ENCODE assay signal across 1 cellular context in the genomic region with DNA sequence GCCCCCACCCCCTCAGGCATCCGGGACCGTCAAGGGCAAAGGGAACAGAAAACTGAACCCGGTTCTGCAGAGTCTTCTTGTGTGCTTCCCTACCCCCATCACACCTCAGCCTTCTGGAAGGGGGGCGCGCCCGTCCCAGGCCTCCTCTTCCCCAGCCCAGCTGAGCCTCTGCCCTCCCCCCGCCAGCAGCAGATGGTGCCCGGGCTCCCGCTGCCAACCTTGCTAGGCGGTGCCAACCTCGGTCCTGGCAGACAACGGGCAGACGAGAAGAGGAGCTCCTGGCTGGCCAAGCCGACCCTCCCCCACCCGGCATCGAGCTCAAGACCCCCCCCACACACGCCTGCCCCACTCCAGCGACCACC.
TF ChIP-seq lines count a peak whose summit lies in the region.

No MANE protein-coding gene starts in this region.

TF ChIP-seq in WTC11, 78 proteins besides CTCF, POLR2A, EP300 and RAD21 (continued from another document):
- TF ChIP-seq, protein P1, sequence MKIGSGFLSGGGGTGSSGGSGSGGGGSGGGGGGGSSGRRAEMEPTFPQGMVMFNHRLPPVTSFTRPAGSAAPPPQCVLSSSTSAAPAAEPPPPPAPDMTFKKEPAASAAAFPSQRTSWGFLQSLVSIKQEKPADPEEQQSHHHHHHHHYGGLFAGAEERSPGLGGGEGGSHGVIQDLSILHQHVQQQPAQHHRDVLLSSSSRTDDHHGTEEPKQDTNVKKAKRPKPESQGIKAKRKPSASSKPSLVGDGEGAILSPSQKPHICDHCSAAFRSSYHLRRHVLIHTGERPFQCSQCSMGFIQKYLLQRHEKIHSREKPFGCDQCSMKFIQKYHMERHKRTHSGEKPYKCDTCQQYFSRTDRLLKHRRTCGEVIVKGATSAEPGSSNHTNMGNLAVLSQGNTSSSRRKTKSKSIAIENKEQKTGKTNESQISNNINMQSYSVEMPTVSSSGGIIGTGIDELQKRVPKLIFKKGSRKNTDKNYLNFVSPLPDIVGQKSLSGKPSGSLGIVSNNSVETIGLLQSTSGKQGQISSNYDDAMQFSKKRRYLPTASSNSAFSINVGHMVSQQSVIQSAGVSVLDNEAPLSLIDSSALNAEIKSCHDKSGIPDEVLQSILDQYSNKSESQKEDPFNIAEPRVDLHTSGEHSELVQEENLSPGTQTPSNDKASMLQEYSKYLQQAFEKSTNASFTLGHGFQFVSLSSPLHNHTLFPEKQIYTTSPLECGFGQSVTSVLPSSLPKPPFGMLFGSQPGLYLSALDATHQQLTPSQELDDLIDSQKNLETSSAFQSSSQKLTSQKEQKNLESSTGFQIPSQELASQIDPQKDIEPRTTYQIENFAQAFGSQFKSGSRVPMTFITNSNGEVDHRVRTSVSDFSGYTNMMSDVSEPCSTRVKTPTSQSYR (CRISPR knock-in tag; IDR thresholded peaks at IDR 0.05), result no peak
- TF ChIP-seq NR3C1 (CRISPR knock-in tag; conservative IDR thresholded peaks at IDR 0.05; ENCODE audit: low read depth), result no peak
- TF ChIP-seq, protein P2, sequence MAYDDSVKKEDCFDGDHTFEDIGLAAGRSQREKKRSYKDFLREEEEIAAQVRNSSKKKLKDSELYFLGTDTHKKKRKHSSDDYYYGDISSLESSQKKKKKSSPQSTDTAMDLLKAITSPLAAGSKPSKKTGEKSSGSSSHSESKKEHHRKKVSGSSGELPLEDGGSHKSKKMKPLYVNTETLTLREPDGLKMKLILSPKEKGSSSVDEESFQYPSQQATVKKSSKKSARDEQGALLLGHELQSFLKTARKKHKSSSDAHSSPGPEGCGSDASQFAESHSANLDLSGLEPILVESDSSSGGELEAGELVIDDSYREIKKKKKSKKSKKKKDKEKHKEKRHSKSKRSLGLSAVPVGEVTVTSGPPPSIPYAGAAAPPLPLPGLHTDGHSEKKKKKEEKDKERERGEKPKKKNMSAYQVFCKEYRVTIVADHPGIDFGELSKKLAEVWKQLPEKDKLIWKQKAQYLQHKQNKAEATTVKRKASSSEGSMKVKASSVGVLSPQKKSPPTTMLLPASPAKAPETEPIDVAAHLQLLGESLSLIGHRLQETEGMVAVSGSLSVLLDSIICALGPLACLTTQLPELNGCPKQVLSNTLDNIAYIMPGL (CRISPR knock-in tag; IDR thresholded peaks at IDR 0.05), result no peak
- no peak for TF ChIP-seq JAZF1 (CRISPR knock-in tag; IDR thresholded peaks at IDR 0.05)
- TF ChIP-seq TEAD1 (CRISPR knock-in tag; IDR thresholded peaks at IDR 0.05), result no peak
- TF ChIP-seq, protein P3, sequence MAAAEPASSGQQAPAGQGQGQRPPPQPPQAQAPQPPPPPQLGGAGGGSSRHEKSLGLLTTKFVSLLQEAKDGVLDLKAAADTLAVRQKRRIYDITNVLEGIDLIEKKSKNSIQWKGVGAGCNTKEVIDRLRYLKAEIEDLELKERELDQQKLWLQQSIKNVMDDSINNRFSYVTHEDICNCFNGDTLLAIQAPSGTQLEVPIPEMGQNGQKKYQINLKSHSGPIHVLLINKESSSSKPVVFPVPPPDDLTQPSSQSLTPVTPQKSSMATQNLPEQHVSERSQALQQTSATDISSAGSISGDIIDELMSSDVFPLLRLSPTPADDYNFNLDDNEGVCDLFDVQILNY (CRISPR knock-in tag; IDR thresholded peaks at IDR 0.05), result no peak
- no peak for TF ChIP-seq IRF2 (CRISPR knock-in tag; IDR thresholded peaks at IDR 0.05; ENCODE audit: borderline replicate concordance, low read depth)
